ENCODE assay signal across 12 cellular contexts in the genomic region with DNA sequence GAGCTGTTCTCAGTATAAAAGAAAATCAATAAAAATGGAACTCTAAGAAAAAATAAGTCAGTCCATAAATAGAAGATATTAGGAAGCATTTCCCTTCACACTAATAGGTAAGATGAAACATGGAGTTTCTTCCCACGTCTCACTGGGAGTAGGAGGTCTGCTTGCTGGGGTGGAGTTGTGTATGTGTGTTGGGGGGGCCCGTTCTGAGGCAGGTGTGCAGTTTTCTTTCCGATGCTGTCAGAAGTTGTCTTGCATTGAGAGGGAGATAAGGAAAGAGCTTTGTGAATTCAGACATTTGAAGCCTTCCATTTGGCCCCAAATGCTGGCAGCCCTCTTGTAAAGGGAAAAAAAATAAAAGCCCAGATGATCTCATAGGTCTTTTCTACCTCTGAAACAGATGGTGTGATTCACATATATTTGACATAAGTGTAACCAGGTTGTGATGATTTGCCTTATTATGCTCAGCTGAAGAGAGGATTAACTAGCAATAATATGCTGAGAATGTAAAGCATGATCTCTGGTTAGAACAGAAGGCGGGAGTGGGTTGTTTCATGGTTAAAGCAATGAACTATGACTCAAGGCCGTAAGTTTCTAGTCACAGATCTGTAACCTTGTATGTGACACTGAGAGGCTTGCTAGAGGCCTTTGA. TPM values are rescaled to one million over a fixed set of nuclear protein-coding genes. Genes with fewer than 3 reads are reported as not detected.
DNase-seq lines count a peak whose midpoint lies in the region; ATAC-seq, FAIRE-seq and TF ChIP-seq lines count a peak whose summit lies in the region.
"Had no signal": no experiment of that assay in that cellular context is flagged by ENCODE, and none has a peak within 500 bp of the region (broad histone marks: within the 10 kb centered on the region; RNA-seq: fewer than 3 reads in every experiment).

No MANE protein-coding gene starts in this region.

- RAD21 ChIA-PET in GM12878 (lab: Charles Lee; ENCODE audit: unreplicated experiment) = interaction anchor here (0.8 to 6.5 kb wide), 10 partner anchors 64 to 144 kb away, joined by 3 to 38 read pairs (median 4); no protein-coding TSS in a partner anchor

- no peak for FAIRE-seq in GM12878 (lab: Jason Lieb, UNC)

- no peak for DNase-seq in activated CD4-positive, CD25-positive, alpha-beta regulatory T cell treated with anti-CD3 and anti-CD28 coated beads, Interleukin-2, amount 50 U/mL, for 72 hours
- DNase-seq in HS-5 (ENCODE audit: low read depth) = peak; percentile 78
- DNase-seq in GM12878 (ENCODE audit: low read depth, low spot score) = no peak
- DNase-seq in retinal pigment epithelial cell (ENCODE audit: low read depth) = peak; percentile 95
- DNase-seq in CD14-positive monocyte (ENCODE audit: low spot score) = no peak
- no peak for DNase-seq in psoas muscle
- DNase-seq in NOMO-1 treated with dmso at 0.1 percent for 144 hours (lab: John Stamatoyannopoulos, UW; ENCODE audit: unreplicated experiment) = no peak
- DNase-seq: body of pancreas, NCI-H1105, occipital lobe had no signal

- no TSS peak for BruUV-seq in GM12878 (replicated peaks; lab: Mats Ljungman, UMichigan)

- H3K27ac Mint-ChIP-seq in CD14-positive monocyte = no peak overlapping the region

- H3K27ac ChIP-seq in GM12878 (ENCODE audit: control insufficient read depth, insufficient read depth) (peak overlapping the region; percentile 59), psoas muscle (no peak overlapping the region)
- H3K27ac ChIP-seq: body of pancreas, SK-N-MC had no signal

- H3K79me2 ChIP-seq in GM12878 (ENCODE audit: control insufficient read depth, insufficient read depth, low read length) = peaks cover 45% of the 10 kb centered on the region

- no peak overlapping the region for H3K4me3 ChIP-seq in GM12878
- H3K4me3 ChIP-seq in retinal pigment epithelial cell (ENCODE audit: low read length) = no peak overlapping the region
- H3K4me3 ChIP-seq in psoas muscle = no peak overlapping the region
- H3K4me3 ChIP-seq: body of pancreas, SK-N-MC had no signal

- H3K9me3 ChIP-seq in GM12878 (replicated peaks; ENCODE audit: control insufficient read depth, insufficient read depth, low read length) (no peaks in the 10 kb centered on the region), psoas muscle (no peaks in the 10 kb centered on the region)
- H3K9me3 ChIP-seq: body of pancreas had no signal

- no peaks in the 10 kb centered on the region for H3K27me3 Mint-ChIP-seq in CD14-positive monocyte (ENCODE audit: low read depth in 3 of 3)

- H3K36me3 Mint-ChIP-seq in CD14-positive monocyte = no peaks in the 10 kb centered on the region

- SMC1A ChIA-PET in GM12878 (lab: Charles Lee; ENCODE audit: uncharacterized antibody, unreplicated experiment) = interaction anchor here (1.0 to 7.8 kb wide), 13 partner anchors 25 to 146 kb away, joined by 3 to 77 read pairs (median 5); no protein-coding TSS in a partner anchor

- intact Hi-C loops in GM12878 (cut with micrococcal nuclease; ENCODE audit: unreplicated experiment) (no loop called here), CD14-positive monocyte (cut with micrococcal nuclease) (no loop called here), psoas muscle (cut with DNase I) (no loop called here)

- WGBS in GM12878 (ENCODE audit: insufficient coverage, insufficient replicate concordance, low lambda C conversion rate, missing lambda C conversion rate) = 48% methylated on average over 5 of the region's 5 CpGs
- 68 to 72% (median 70%) methylated on average over 5 of the region's 5 CpGs for WGBS in psoas muscle, 3 donors

- peak; percentile 79 to 81 for ATAC-seq in activated CD4-positive, CD25-positive, alpha-beta regulatory T cell treated with anti-CD3 and anti-CD28 coated beads, Interleukin-2, amount 50 U/mL, for 24 hours
- peak; percentile 57 for ATAC-seq in GM12878
- ATAC-seq in psoas muscle = no peak
- ATAC-seq: body of pancreas had no signal

- H3K9ac ChIP-seq in GM12878 (ENCODE audit: control insufficient read depth, insufficient read depth, low read length) = no peak overlapping the region

- H3K9me3 Mint-ChIP-seq in CD14-positive monocyte = peaks cover 0 to 2% (median 0%) of the 10 kb centered on the region in 7 donors

- no peak overlapping the region for H2AFZ ChIP-seq in GM12878 (ENCODE audit: control insufficient read depth, low read depth, low read length)

- H3K4me1 Mint-ChIP-seq in CD14-positive monocyte = peaks cover 12% of the 10 kb centered on the region

- no peak for TF ChIP-seq EP300 in GM12878 (IDR thresholded peaks at IDR 0.05; ENCODE audit: borderline replicate concordance in 1 of 2, control insufficient read depth in 1 of 2, low read depth in 2 of 2, low read length in 2 of 2)

- peak overlapping the region; percentile 7; the same call in 1 of the 2 replicates for H3K4me2 ChIP-seq in GM12878 (ENCODE audit: control insufficient read depth, insufficient read depth)

- no peak overlapping the region for H3K4me3 Mint-ChIP-seq in CD14-positive monocyte

- no peak for TF ChIP-seq CTCF in GM12878 (IDR thresholded peaks at IDR 0.05 in 2 of 3, conservative IDR thresholded peaks at IDR 0.05 in 1 of 3; ENCODE audit: control insufficient read depth in 2 of 3, extremely low read depth in 1 of 3, insufficient read depth in 1 of 3, low read depth in 3 of 3, low read length in 3 of 3)
- no peak for TF ChIP-seq CTCF in retinal pigment epithelial cell (conservative IDR thresholded peaks at IDR 0.05; ENCODE audit: low read depth, low read length)
- no peak for TF ChIP-seq CTCF in CD14-positive monocyte (IDR thresholded peaks at IDR 0.05)
- TF ChIP-seq CTCF in psoas muscle (IDR thresholded peaks at IDR 0.05) = no peak

- POLR2A ChIA-PET in GM12878 (lab: Charles Lee) = interaction anchor here (1.0 to 1.8 kb wide), 6 partner anchors 8 to 142 kb away, joined by 3 to 5 read pairs (median 4); no protein-coding TSS in a partner anchor

- TF ChIP-seq RAD21 in GM12878 (IDR thresholded peaks at IDR 0.05; ENCODE audit: insufficient read depth, low read depth, low read length) = no peak

- peaks cover 54% of the 10 kb centered on the region for H3K4me1 ChIP-seq in GM12878 (ENCODE audit: control insufficient read depth, insufficient read depth, low read length)
- H3K4me1 ChIP-seq in psoas muscle = no peaks in the 10 kb centered on the region
- H3K4me1 ChIP-seq: body of pancreas had no signal

- peaks cover 0 to 3% of the 10 kb centered on the region in 2 experiments; a peak in 1 of 4 replicates for H3K36me3 ChIP-seq in GM12878 (ENCODE audit: control insufficient read depth in 2 of 2, insufficient read depth in 2 of 2, low read length in 1 of 2)
- no peaks in the 10 kb centered on the region for H3K36me3 ChIP-seq in psoas muscle (ENCODE audit: insufficient read depth in 1 of 2, low read depth in 1 of 2)

- H3K27me3 ChIP-seq in GM12878 (replicated peaks in 1 of 2; ENCODE audit: control insufficient read depth in 2 of 2, insufficient read depth in 2 of 2, low read length in 1 of 2) = no peaks in the 10 kb centered on the region
- peaks cover 0 to 10% (median 0%) of the 10 kb centered on the region in 3 donors for H3K27me3 ChIP-seq in psoas muscle (ENCODE audit: insufficient read depth in 3 of 3, low read length in 2 of 3)
- H3K27me3 ChIP-seq: body of pancreas had no signal

- TF ChIP-seq POLR2A in GM12878 (IDR thresholded peaks at IDR 0.05; ENCODE audit: low read depth, low read length) = no peak

- CTCF ChIA-PET in GM12878 (lab: Yijun Ruan, JAX) = interaction anchor here (1.0 to 5.7 kb wide), 3 partner anchors 67 to 128 kb away, joined by 3 to 34 read pairs (median 5); no protein-coding TSS in a partner anchor

- no peaks in the 10 kb centered on the region for H4K20me1 ChIP-seq in GM12878 (ENCODE audit: control insufficient read depth, insufficient read depth)

- in situ Hi-C loops in GM12878 (cut with MboI) = no loop called here

TF ChIP-seq in GM12878, 131 proteins besides CTCF, POLR2A, EP300 and RAD21 (continues in another document):
- no peak for TF ChIP-seq SMC3 (IDR thresholded peaks at IDR 0.05; ENCODE audit: borderline replicate concordance, low read length)
- peak; percentile 16; the same call in 1 of the 2 replicates for TF ChIP-seq JUNB (IDR thresholded peaks at IDR 0.05)
- TF ChIP-seq, protein P1, sequence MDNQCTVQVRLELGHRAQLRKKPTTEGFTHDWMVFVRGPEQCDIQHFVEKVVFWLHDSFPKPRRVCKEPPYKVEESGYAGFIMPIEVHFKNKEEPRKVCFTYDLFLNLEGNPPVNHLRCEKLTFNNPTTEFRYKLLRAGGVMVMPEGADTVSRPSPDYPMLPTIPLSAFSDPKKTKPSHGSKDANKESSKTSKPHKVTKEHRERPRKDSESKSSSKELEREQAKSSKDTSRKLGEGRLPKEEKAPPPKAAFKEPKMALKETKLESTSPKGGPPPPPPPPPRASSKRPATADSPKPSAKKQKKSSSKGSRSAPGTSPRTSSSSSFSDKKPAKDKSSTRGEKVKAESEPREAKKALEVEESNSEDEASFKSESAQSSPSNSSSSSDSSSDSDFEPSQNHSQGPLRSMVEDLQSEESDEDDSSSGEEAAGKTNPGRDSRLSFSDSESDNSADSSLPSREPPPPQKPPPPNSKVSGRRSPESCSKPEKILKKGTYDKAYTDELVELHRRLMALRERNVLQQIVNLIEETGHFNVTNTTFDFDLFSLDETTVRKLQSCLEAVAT (IDR thresholded peaks at IDR 0.05) = 0 out of 2 replicates have a peak, but pooled peaks have one; percentile 14
- TF ChIP-seq BHLHE40 (IDR thresholded peaks at IDR 0.05; ENCODE audit: borderline replicate concordance in 1 of 2, low read depth in 2 of 2, low read length in 1 of 2) = no peak

RNA-seq across cellular contexts. Expression of a gene that starts 8.8 kb away (rescaled TPM):
- total RNA-seq in GM12878 (2013; cell fraction: nucleolus; rRNA removed) = 151 and 158 TPM in 2 replicates
- 27.4 and 31.3 TPM in 2 replicates for total RNA-seq in GM12878 (2014; rRNA removed)
- total RNA-seq in GM12878 (2014; rRNA removed; fragmentation: Illumina TruSeq; extraction: Trizol) = 23.5 and 23.8 TPM in 2 replicates
- 25.5 and 29.3 TPM in 2 replicates for total RNA-seq in GM12878 (2021)
- polyA plus RNA-seq in GM12878 (2011; ENCODE audit: low read depth) = 5.6 TPM
- 234 and 259 TPM in 2 replicates for polyA plus RNA-seq in GM12878 (2011; rRNA removed)
- 137 and 158 TPM in 2 replicates for polyA plus RNA-seq in GM12878 (2011; cell fraction: cytosol; rRNA removed)
- 185 and 295 TPM in 2 replicates for polyA plus RNA-seq in GM12878 (2011; cell fraction: nucleus; rRNA removed)
- polyA plus RNA-seq in GM12878 (2012) = 5.8 and 12.5 TPM in 2 replicates
- polyA plus RNA-seq in GM12878 (2014; fragmentation: Illumina TruSeq; extraction: Trizol) = 26.0 and 32.7 TPM in 2 replicates
- polyA plus RNA-seq in GM12878 (2014; fragmentation: Nextera tagmentation; extraction: Ambion mirVana) = 1 to 10 TPM; 5.6 to 6.2 TPM
- 17.0 and 18.3 TPM in 2 replicates for polyA plus RNA-seq in GM12878 (2014; rRNA removed)
- polyA plus RNA-seq in GM12878 (2016; fragmentation: Nextera tagmentation; extraction: Ambion mirVana) = 10 to 100 TPM in 1 of 2 experiments, 1 to 10 TPM in 1; 9.9 to 13.3 TPM
- 397 and 409 TPM in 2 replicates for polyA minus RNA-seq in GM12878 (2011; rRNA and poly(A)+ RNA removed)
- polyA minus RNA-seq in GM12878 (2011; cell fraction: cytosol; rRNA and poly(A)+ RNA removed) = 114 and 130 TPM in 2 replicates
- polyA minus RNA-seq in GM12878 (2011; cell fraction: nucleus; rRNA and poly(A)+ RNA removed) = 267 and 279 TPM in 2 replicates
- under 1 TPM; 0.13 to 0.38 TPM for polyA plus RNA-seq in CD14-positive monocyte
- under 1 TPM; 0.10 to 0.27 (median 0.22) TPM for total RNA-seq in psoas muscle
- under 1 TPM in 2 of 3 donors, not detected in 1; 0.01 to 0.03 TPM for polyA plus RNA-seq in psoas muscle

Comparison
In these comparisons a context has a peak if more than half of its experiments do, and no peak if none do; other contexts are left out.
1. ATAC-seq: peak in activated CD4-positive, CD25-positive, alpha-beta regulatory T cell treated with anti-CD3 and anti-CD28 coated beads, Interleukin-2, amount 50 U/mL, for 24 hours (2 of 2) and GM12878 (single experiment); none in psoas muscle (0 of 4).
2. DNase-seq: peak in HS-5 (single experiment) and retinal pigment epithelial cell (single experiment); none in activated CD4-positive, CD25-positive, alpha-beta regulatory T cell treated with anti-CD3 and anti-CD28 coated beads, Interleukin-2, amount 50 U/mL, for 72 hours (single experiment), GM12878 (single experiment), CD14-positive monocyte (single experiment), psoas muscle (0 of 2) and NOMO-1 treated with dmso at 0.1 percent for 144 hours (single experiment).
3. RNA of a gene that starts 8.8 kb away (polyA plus RNA-seq): 5.6 to 295 TPM in GM12878; 0.13 to 0.38 TPM in CD14-positive monocyte and 0.01 to 0.03 TPM in psoas muscle; every median in the first group is over 4 times any median in the second.